ENCODE assay signal across 8 cellular contexts in genomic region chr3:18443670-18444596, GRCh38. TPM values are rescaled to one million over a fixed set of nuclear protein-coding genes. Genes with fewer than 3 reads are reported as not detected.
A peak's percentile ranks its signal among the peaks of the same experiment; 100 is the strongest.
DNase-seq lines count a peak whose midpoint lies in the region; ATAC-seq and TF ChIP-seq lines count a peak whose summit lies in the region.

No MANE protein-coding gene starts in this region.

- H3K9me3 Mint-ChIP-seq in Calu3 (ENCODE audit: low read depth, unreplicated experiment): no peaks in the 10 kb centered on the region

- CTCF ChIA-PET in Calu3 (lab: Charles Lee): interaction anchor here (1.0 kb wide), 1 partner anchor 314 kb away, joined by 3 read pairs; no protein-coding TSS in a partner anchor

- peaks cover 21% of the 10 kb centered on the region for H3K27me3 Mint-ChIP-seq in Calu3 (ENCODE audit: unreplicated experiment)

- H3K4me3 ChIP-seq in adrenal gland: peak overlapping the region in 3 of 4 donors; percentile 7 to 70 (median 22)
- peak overlapping the region; percentile 83 for H3K4me3 ChIP-seq in iPS-15b (ENCODE audit: low read depth, low read length)
- H3K4me3 ChIP-seq in skeletal muscle cell (ENCODE audit: low read depth, low read length): peak overlapping the region; percentile 47

- 1 to 5% (median 2%) methylated on average over 33 to 56 of the region's 56 CpGs for WGBS in adrenal gland, 4 donors

- ATAC-seq in HG03378 (IDR thresholded peaks at IDR 0.05; ENCODE audit: unreplicated experiment): no peak

- H3K27me3 ChIP-seq in adrenal gland (peaks cover 31% of the 10 kb centered on the region), iPS-15b (ENCODE audit: control insufficient read depth, insufficient read depth, low read length) (peaks cover 28% of the 10 kb centered on the region)

- DNase-seq in Calu3 (peak; percentile 26), NCI-H748 (lab: John Stamatoyannopoulos, UW; ENCODE audit: unreplicated experiment) (peak; percentile 57), adrenal gland (peak in 2 of 7 donors; percentile 9 to 19), skeletal muscle cell (ENCODE audit: low read depth) (no peak), NCI-H345 (lab: John Stamatoyannopoulos, UW) (no peak), NCI-H510A treated with DMSO at 0.1 percent for 48 hours (lab: John Stamatoyannopoulos, UW) (no peak)

- H3K27ac Mint-ChIP-seq in Calu3 (ENCODE audit: unreplicated experiment): peak overlapping the region; percentile 81

- TF ChIP-seq POLR2A in adrenal gland (IDR thresholded peaks at IDR 0.05): no peak

- H3K4me1 Mint-ChIP-seq in Calu3 (ENCODE audit: low read depth, unreplicated experiment): no peaks in the 10 kb centered on the region

- TF ChIP-seq CTCF in Calu3 (IDR thresholded peaks at IDR 0.05; ENCODE audit: unreplicated experiment): no peak
- TF ChIP-seq CTCF in adrenal gland (IDR thresholded peaks at IDR 0.05): no peak

- H3K9me3 ChIP-seq in adrenal gland (replicated peaks in 1 of 3): peaks cover 0 to 3% (median 0%) of the 10 kb centered on the region in 3 donors
- no peaks in the 10 kb centered on the region for H3K9me3 ChIP-seq in iPS-15b (ENCODE audit: control insufficient read depth, insufficient read depth, low read length)

- intact Hi-C loops in Calu3 (cut with micrococcal nuclease; ENCODE audit: unreplicated experiment): loop anchor here (10.0 kb wide), 1 partner anchor 541 kb away; no protein-coding TSS in a partner anchor
- intact Hi-C loops in adrenal gland (cut with DNase I): no loop called here

- H3K4me3 Mint-ChIP-seq in Calu3 (ENCODE audit: low read depth, unreplicated experiment): peak overlapping the region; percentile 91

- peak overlapping the region; percentile 18 for H3K9ac ChIP-seq in iPS-15b (ENCODE audit: low read depth, low read length)

- H3K4me1 ChIP-seq in adrenal gland (replicated peaks in 1 of 2): peaks cover 3 to 12% of the 10 kb centered on the region in 2 donors
- peaks cover 7% of the 10 kb centered on the region for H3K4me1 ChIP-seq in iPS-15b (ENCODE audit: control insufficient read depth, insufficient read depth, low read length)

- H3K27ac ChIP-seq in adrenal gland: no peak overlapping the region

- H3K36me3 ChIP-seq in adrenal gland (replicated peaks in 1 of 2) (no peaks in the 10 kb centered on the region), iPS-15b (ENCODE audit: control insufficient read depth, insufficient read depth, low read length) (no peaks in the 10 kb centered on the region)

- BruUV-seq in Calu3 (replicated peaks; lab: Mats Ljungman, UMichigan): no TSS peak

- H3K36me3 Mint-ChIP-seq in Calu3 (ENCODE audit: insufficient read depth, unreplicated experiment): peaks cover 10% of the 10 kb centered on the region

RNA-seq across cellular contexts. Expression of gene SATB1, which starts 18.8 kb away (rescaled TPM):
- total RNA-seq in Calu3 (2022) (16.6 and 16.8 TPM in 2 replicates), adrenal gland (10 to 100 TPM in 7 of 8 donors, 1 to 10 TPM in 1; 9.8 to 31.5 (median 19.5) TPM)
- 10 to 100 TPM in 2 of 3 donors, 1 to 10 TPM in 1; 9.1 to 12.3 (median 12.3) TPM for polyA plus RNA-seq in adrenal gland

Comparison
In these comparisons a context has a peak if more than half of its experiments do, and no peak if none do; other contexts are left out.
1. DNase-seq: peak in Calu3 (single experiment) and NCI-H748 (single experiment); none in skeletal muscle cell (single experiment), NCI-H345 (single experiment) and NCI-H510A treated with DMSO at 0.1 percent for 48 hours (single experiment).
2. H3K4me3 ChIP-seq: peak in every context shown above with its lines; median percentile 83 in iPS-15b; 47 in skeletal muscle cell; 22 in adrenal gland.